ENCODE assay signal across 1 cellular context in the genomic region with DNA sequence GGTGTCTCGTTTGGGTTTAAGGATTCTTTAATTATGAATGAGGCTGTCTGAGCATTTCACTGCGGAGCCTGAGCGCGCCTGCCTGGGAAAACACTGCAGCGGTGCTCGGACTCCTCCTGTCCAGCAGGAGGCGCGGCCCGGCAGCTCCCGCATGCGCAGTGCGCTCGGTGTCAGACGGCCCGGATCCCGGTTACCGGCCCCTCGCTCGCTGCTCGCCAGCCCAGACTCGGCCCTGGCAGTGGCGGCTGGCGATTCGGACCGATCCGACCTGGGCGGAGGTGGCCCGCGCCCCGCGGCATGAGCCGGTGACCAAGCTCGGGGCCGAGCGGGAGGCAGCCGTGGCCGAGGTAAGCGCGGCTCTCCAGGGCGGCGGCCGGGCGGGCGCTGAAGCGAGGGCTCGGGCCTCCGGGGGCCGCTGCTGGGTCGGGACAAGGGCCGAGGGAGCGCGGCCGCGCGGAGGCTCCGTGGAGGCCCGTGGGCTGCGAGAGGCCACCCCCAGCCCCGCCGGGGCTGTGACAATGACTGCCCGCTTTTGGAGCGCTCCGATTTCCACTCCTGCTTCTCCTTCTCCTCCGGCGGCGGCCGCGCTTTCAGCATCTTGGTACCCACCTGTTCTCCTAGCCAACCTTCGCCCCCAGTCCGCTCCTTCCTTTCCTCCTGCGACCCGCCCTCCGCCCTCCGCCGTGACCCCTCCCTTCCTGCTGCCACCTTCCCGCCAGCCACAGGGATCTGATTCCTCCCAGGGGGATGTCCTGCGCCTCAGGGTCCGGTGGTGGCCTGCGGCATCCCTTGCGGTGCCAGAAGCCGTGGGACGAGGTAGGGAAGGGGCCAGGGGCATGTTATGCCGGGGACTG.
A peak's percentile ranks its signal among the peaks of the same experiment; 100 is the strongest.
TF ChIP-seq lines count a peak whose summit lies in the region.

TSS of gene EXT2 (plus strand) at position 173 of the 854 bp plus-strand sequence. CDS start 12,035 bp downstream, outside the sequence.

TF ChIP-seq in HepG2, 621 proteins besides CTCF, POLR2A, EP300 and RAD21 (continued from another document and continues in another):
- TF ChIP-seq FUBP1 (CRISPR knock-in tag; IDR thresholded peaks at IDR 0.05; ENCODE audit: borderline replicate concordance) (no peak), MXD4 (CRISPR knock-in tag; IDR thresholded peaks at IDR 0.05) (no peak), PCBP1 (IDR thresholded peaks at IDR 0.05; ENCODE audit: borderline replicate concordance, low read depth, low read length) (no peak), U2AF1 (optimal IDR thresholded peaks at IDR 0.05; ENCODE audit: low read depth, low read length) (no peak), RORA (CRISPR knock-in tag; IDR thresholded peaks at IDR 0.05) (no peak), KLF15 (CRISPR knock-in tag; IDR thresholded peaks at IDR 0.05; ENCODE audit: borderline replicate concordance) (no peak), TCF12 (IDR thresholded peaks at IDR 0.05) (no peak), TCF12 (CRISPR knock-in tag; IDR thresholded peaks at IDR 0.05) (no peak), ZNF180 (CRISPR knock-in tag; IDR thresholded peaks at IDR 0.05; ENCODE audit: borderline replicate concordance, low read depth) (no peak), DPF2 (CRISPR knock-in tag; IDR thresholded peaks at IDR 0.05; ENCODE audit: borderline replicate concordance, low read depth) (no peak), HNF4G (IDR thresholded peaks at IDR 0.05; ENCODE audit: borderline replicate concordance, low read depth, low read length) (no peak), HNF4G (CRISPR knock-in tag; IDR thresholded peaks at IDR 0.05; ENCODE audit: borderline replicate concordance, low read depth) (no peak), ZNF777 (CRISPR knock-in tag; IDR thresholded peaks at IDR 0.05) (peak; percentile 57), ZNF567 (CRISPR knock-in tag; IDR thresholded peaks at IDR 0.05; ENCODE audit: borderline replicate concordance) (no peak), ADNP (CRISPR knock-in tag; IDR thresholded peaks at IDR 0.05) (no peak), ZNF510 (CRISPR knock-in tag; IDR thresholded peaks at IDR 0.05; ENCODE audit: low read depth) (no peak), PAWR (CRISPR knock-in tag; IDR thresholded peaks at IDR 0.05; ENCODE audit: borderline replicate concordance) (no peak), ARID2 (CRISPR knock-in tag; IDR thresholded peaks at IDR 0.05; ENCODE audit: borderline replicate concordance) (no peak), YEATS2 (CRISPR knock-in tag; IDR thresholded peaks at IDR 0.05; ENCODE audit: borderline replicate concordance) (peak; percentile 65; the same call in 1 of the 2 replicates), SP2 (CRISPR knock-in tag; IDR thresholded peaks at IDR 0.05) (no peak), ZNF225 (CRISPR knock-in tag; IDR thresholded peaks at IDR 0.05) (no peak), CEBPB (IDR thresholded peaks at IDR 0.05; ENCODE audit: borderline replicate concordance, low read depth, low read length) (no peak), PHB2 (IDR thresholded peaks at IDR 0.05; ENCODE audit: partially characterized antibody) (no peak), PBX2 (CRISPR knock-in tag; IDR thresholded peaks at IDR 0.05) (no peak), CHD4 (IDR thresholded peaks at IDR 0.05; ENCODE audit: borderline replicate concordance, low read length) (no peak), ZNF235 (CRISPR knock-in tag; IDR thresholded peaks at IDR 0.05; ENCODE audit: borderline replicate concordance) (no peak), ZKSCAN5 (CRISPR knock-in tag; IDR thresholded peaks at IDR 0.05) (no peak), SYNCRIP (IDR thresholded peaks at IDR 0.05; ENCODE audit: insufficient read depth, low read depth, low read length) (no peak), XRCC5 (optimal IDR thresholded peaks at IDR 0.05; ENCODE audit: low read length) (peak; percentile 90)
- TF ChIP-seq, protein P1, sequence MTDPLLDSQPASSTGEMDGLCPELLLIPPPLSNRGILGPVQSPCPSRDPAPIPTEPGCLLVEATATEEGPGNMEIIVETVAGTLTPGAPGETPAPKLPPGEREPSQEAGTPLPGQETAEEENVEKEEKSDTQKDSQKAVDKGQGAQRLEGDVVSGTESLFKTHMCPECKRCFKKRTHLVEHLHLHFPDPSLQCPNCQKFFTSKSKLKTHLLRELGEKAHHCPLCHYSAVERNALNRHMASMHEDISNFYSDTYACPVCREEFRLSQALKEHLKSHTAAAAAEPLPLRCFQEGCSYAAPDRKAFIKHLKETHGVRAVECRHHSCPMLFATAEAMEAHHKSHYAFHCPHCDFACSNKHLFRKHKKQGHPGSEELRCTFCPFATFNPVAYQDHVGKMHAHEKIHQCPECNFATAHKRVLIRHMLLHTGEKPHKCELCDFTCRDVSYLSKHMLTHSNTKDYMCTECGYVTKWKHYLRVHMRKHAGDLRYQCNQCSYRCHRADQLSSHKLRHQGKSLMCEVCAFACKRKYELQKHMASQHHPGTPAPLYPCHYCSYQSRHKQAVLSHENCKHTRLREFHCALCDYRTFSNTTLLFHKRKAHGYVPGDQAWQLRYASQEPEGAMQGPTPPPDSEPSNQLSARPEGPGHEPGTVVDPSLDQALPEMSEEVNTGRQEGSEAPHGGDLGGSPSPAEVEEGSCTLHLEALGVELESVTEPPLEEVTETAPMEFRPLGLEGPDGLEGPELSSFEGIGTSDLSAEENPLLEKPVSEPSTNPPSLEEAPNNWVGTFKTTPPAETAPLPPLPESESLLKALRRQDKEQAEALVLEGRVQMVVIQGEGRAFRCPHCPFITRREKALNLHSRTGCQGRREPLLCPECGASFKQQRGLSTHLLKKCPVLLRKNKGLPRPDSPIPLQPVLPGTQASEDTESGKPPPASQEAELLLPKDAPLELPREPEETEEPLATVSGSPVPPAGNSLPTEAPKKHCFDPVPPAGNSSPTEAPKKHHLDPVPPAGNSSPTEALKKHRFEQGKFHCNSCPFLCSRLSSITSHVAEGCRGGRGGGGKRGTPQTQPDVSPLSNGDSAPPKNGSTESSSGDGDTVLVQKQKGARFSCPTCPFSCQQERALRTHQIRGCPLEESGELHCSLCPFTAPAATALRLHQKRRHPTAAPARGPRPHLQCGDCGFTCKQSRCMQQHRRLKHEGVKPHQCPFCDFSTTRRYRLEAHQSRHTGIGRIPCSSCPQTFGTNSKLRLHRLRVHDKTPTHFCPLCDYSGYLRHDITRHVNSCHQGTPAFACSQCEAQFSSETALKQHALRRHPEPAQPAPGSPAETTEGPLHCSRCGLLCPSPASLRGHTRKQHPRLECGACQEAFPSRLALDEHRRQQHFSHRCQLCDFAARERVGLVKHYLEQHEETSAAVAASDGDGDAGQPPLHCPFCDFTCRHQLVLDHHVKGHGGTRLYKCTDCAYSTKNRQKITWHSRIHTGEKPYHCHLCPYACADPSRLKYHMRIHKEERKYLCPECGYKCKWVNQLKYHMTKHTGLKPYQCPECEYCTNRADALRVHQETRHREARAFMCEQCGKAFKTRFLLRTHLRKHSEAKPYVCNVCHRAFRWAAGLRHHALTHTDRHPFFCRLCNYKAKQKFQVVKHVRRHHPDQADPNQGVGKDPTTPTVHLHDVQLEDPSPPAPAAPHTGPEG (CRISPR knock-in tag; IDR thresholded peaks at IDR 0.05), result no peak
- TF ChIP-seq, protein P2, sequence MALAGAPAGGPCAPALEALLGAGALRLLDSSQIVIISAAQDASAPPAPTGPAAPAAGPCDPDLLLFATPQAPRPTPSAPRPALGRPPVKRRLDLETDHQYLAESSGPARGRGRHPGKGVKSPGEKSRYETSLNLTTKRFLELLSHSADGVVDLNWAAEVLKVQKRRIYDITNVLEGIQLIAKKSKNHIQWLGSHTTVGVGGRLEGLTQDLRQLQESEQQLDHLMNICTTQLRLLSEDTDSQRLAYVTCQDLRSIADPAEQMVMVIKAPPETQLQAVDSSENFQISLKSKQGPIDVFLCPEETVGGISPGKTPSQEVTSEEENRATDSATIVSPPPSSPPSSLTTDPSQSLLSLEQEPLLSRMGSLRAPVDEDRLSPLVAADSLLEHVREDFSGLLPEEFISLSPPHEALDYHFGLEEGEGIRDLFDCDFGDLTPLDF (CRISPR knock-in tag; IDR thresholded peaks at IDR 0.05), result no peak
- TF ChIP-seq, protein P3, sequence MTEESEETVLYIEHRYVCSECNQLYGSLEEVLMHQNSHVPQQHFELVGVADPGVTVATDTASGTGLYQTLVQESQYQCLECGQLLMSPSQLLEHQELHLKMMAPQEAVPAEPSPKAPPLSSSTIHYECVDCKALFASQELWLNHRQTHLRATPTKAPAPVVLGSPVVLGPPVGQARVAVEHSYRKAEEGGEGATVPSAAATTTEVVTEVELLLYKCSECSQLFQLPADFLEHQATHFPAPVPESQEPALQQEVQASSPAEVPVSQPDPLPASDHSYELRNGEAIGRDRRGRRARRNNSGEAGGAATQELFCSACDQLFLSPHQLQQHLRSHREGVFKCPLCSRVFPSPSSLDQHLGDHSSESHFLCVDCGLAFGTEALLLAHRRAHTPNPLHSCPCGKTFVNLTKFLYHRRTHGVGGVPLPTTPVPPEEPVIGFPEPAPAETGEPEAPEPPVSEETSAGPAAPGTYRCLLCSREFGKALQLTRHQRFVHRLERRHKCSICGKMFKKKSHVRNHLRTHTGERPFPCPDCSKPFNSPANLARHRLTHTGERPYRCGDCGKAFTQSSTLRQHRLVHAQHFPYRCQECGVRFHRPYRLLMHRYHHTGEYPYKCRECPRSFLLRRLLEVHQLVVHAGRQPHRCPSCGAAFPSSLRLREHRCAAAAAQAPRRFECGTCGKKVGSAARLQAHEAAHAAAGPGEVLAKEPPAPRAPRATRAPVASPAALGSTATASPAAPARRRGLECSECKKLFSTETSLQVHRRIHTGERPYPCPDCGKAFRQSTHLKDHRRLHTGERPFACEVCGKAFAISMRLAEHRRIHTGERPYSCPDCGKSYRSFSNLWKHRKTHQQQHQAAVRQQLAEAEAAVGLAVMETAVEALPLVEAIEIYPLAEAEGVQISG (CRISPR knock-in tag; IDR thresholded peaks at IDR 0.05), result peak; percentile 98
- TF ChIP-seq, protein P4, sequence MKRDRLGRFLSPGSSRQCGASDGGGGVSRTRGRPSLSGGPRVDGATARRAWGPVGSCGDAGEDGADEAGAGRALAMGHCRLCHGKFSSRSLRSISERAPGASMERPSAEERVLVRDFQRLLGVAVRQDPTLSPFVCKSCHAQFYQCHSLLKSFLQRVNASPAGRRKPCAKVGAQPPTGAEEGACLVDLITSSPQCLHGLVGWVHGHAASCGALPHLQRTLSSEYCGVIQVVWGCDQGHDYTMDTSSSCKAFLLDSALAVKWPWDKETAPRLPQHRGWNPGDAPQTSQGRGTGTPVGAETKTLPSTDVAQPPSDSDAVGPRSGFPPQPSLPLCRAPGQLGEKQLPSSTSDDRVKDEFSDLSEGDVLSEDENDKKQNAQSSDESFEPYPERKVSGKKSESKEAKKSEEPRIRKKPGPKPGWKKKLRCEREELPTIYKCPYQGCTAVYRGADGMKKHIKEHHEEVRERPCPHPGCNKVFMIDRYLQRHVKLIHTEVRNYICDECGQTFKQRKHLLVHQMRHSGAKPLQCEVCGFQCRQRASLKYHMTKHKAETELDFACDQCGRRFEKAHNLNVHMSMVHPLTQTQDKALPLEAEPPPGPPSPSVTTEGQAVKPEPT (CRISPR knock-in tag; IDR thresholded peaks at IDR 0.05; ENCODE audit: low read depth), result peak; percentile 84
- TF ChIP-seq, protein P5, sequence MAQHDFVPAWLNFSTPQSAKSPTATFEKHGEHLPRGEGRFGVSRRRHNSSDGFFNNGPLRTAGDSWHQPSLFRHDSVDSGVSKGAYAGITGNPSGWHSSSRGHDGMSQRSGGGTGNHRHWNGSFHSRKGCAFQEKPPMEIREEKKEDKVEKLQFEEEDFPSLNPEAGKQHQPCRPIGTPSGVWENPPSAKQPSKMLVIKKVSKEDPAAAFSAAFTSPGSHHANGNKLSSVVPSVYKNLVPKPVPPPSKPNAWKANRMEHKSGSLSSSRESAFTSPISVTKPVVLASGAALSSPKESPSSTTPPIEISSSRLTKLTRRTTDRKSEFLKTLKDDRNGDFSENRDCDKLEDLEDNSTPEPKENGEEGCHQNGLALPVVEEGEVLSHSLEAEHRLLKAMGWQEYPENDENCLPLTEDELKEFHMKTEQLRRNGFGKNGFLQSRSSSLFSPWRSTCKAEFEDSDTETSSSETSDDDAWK (CRISPR knock-in tag; IDR thresholded peaks at IDR 0.05), result no peak
- TF ChIP-seq, protein P6, sequence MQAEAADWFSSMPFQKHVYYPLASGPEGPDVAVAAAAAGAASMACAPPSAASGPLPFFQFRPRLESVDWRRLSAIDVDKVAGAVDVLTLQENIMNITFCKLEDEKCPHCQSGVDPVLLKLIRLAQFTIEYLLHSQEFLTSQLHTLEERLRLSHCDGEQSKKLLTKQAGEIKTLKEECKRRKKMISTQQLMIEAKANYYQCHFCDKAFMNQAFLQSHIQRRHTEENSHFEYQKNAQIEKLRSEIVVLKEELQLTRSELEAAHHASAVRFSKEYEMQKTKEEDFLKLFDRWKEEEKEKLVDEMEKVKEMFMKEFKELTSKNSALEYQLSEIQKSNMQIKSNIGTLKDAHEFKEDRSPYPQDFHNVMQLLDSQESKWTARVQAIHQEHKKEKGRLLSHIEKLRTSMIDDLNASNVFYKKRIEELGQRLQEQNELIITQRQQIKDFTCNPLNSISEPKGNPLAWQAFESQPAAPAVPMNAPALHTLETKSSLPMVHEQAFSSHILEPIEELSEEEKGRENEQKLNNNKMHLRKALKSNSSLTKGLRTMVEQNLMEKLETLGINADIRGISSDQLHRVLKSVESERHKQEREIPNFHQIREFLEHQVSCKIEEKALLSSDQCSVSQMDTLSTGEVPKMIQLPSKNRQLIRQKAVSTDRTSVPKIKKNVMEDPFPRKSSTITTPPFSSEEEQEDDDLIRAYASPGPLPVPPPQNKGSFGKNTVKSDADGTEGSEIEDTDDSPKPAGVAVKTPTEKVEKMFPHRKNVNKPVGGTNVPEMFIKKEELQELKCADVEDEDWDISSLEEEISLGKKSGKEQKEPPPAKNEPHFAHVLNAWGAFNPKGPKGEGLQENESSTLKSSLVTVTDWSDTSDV (CRISPR knock-in tag; IDR thresholded peaks at IDR 0.05), result no peak
